ENCODE assay signal across 29 cellular contexts in the genomic region with DNA sequence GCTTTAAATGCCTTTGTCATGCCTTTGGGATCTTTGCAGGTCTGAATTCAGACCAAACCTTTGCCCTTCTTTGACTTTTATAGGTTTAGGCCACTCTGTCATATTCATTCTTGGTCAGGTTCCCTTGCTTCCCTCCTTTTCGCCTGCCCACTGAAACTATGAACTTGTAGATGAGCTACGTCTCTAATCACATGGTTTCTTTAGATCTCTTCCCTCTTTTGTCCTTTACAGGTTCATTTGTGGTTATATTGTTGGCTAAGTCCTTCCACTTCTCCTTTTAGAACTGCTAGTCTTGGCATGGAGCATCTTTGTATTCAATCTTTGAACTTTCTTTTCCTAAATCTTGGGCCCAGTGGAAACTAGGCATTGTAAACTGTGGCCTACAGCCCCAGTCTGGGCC.
A peak's percentile ranks its signal among the peaks of the same experiment; 100 is the strongest.
DNase-seq lines count a peak whose midpoint lies in the region; ATAC-seq, FAIRE-seq and TF ChIP-seq lines count a peak whose summit lies in the region.
"Had no signal": no experiment of that assay in that cellular context is flagged by ENCODE, and none has a peak within 500 bp of the region (broad histone marks: within the 10 kb centered on the region; RNA-seq: fewer than 3 reads in every experiment).

No MANE protein-coding gene starts in this region.

- BruUV-seq in GM12878 (replicated peaks; lab: Mats Ljungman, UMichigan), result no TSS peak

- peak; percentile 70 for FAIRE-seq in GM12878 (lab: Jason Lieb, UNC)
- FAIRE-seq: H1, HTR-8/SVneo had no signal

- H3K27me3 ChIP-seq in GM12878 (replicated peaks in 1 of 2; ENCODE audit: control insufficient read depth in 2 of 2, insufficient read depth in 2 of 2, low read length in 1 of 2) (no peaks in the 10 kb centered on the region), esophagus muscularis mucosa (no peaks in the 10 kb centered on the region), breast epithelium (no peaks in the 10 kb centered on the region)
- H3K27me3 ChIP-seq: heart right ventricle, ovary, vagina had no signal

- in situ Hi-C loops in GM12878 (cut with MboI), result no loop called here

- 50% methylated on average over 2 of the region's 2 CpGs for WGBS in GM12878 (ENCODE audit: insufficient coverage, insufficient replicate concordance, low lambda C conversion rate, missing lambda C conversion rate)
- 84% methylated on average over 2 of the region's 2 CpGs for WGBS in esophagus muscularis mucosa

- CTCF ChIA-PET in GM12878 (lab: Yijun Ruan, JAX), result no interaction called here

- no peak overlapping the region for H3K4me2 ChIP-seq in GM12878 (ENCODE audit: control insufficient read depth, insufficient read depth)

- no peaks in the 10 kb centered on the region for H3K79me2 ChIP-seq in GM12878 (ENCODE audit: control insufficient read depth, insufficient read depth, low read length)

- H3K9me3 ChIP-seq in GM12878 (replicated peaks; ENCODE audit: control insufficient read depth, insufficient read depth, low read length) (no peaks in the 10 kb centered on the region), esophagus muscularis mucosa (no peaks in the 10 kb centered on the region), breast epithelium (no peaks in the 10 kb centered on the region)
- H3K9me3 ChIP-seq: heart right ventricle, ovary, vagina had no signal

- no peak overlapping the region for H3K4me3 ChIP-seq in GM12878
- H3K4me3 ChIP-seq in esophagus muscularis mucosa, result no peak overlapping the region
- no peak overlapping the region for H3K4me3 ChIP-seq in breast epithelium
- H3K4me3 ChIP-seq: heart right ventricle, ovary, vagina had no signal

- H3K4me1 ChIP-seq in GM12878 (ENCODE audit: control insufficient read depth, insufficient read depth, low read length) (no peaks in the 10 kb centered on the region), esophagus muscularis mucosa (peaks cover 0 to 12% (median 7%) of the 10 kb centered on the region in 4 donors), breast epithelium (no peaks in the 10 kb centered on the region)

- no peak for TF ChIP-seq EP300 in GM12878 (IDR thresholded peaks at IDR 0.05; ENCODE audit: borderline replicate concordance in 1 of 2, control insufficient read depth in 1 of 2, low read depth in 2 of 2, low read length in 2 of 2)
- TF ChIP-seq EP300 in esophagus muscularis mucosa (IDR thresholded peaks at IDR 0.05), result no peak

- TF ChIP-seq POLR2A in GM12878 (IDR thresholded peaks at IDR 0.05; ENCODE audit: low read depth, low read length) (no peak), esophagus muscularis mucosa (IDR thresholded peaks at IDR 0.05; ENCODE audit: low read depth) (no peak), breast epithelium (IDR thresholded peaks at IDR 0.05) (no peak)

- H3K27ac ChIP-seq in GM12878 (ENCODE audit: control insufficient read depth, insufficient read depth) (no peak overlapping the region), esophagus muscularis mucosa (replicated peaks in 1 of 4) (no peak overlapping the region), breast epithelium (no peak overlapping the region)
- H3K27ac ChIP-seq: heart right ventricle, ovary, vagina had no signal

- POLR2A ChIA-PET in GM12878 (lab: Charles Lee), result no interaction called here

- TF ChIP-seq CTCF in GM12878 (IDR thresholded peaks at IDR 0.05 in 2 of 3, conservative IDR thresholded peaks at IDR 0.05 in 1 of 3; ENCODE audit: control insufficient read depth in 2 of 3, extremely low read depth in 1 of 3, insufficient read depth in 1 of 3, low read depth in 3 of 3, low read length in 3 of 3) (no peak), esophagus muscularis mucosa (IDR thresholded peaks at IDR 0.05) (no peak), breast epithelium (IDR thresholded peaks at IDR 0.05) (no peak)

- no peak overlapping the region for H2AFZ ChIP-seq in GM12878 (ENCODE audit: control insufficient read depth, low read depth, low read length)

- no peaks in the 10 kb centered on the region for H4K20me1 ChIP-seq in GM12878 (ENCODE audit: control insufficient read depth, insufficient read depth)

- no peak for TF ChIP-seq RAD21 in GM12878 (IDR thresholded peaks at IDR 0.05; ENCODE audit: insufficient read depth, low read depth, low read length)

- RAD21 ChIA-PET in GM12878 (lab: Charles Lee; ENCODE audit: unreplicated experiment), result no interaction called here

- DNase-seq in GF-D8 (lab: John Stamatoyannopoulos, UW), result peak; percentile 62
- DNase-seq in NOMO-1 (lab: John Stamatoyannopoulos, UW; ENCODE audit: unreplicated experiment in 2 of 2), result peak; percentile 85 to 97
- DNase-seq in GM12878 (ENCODE audit: low read depth, low spot score), result no peak
- DNase-seq in putamen (ENCODE audit: low spot score), result peak; percentile 6
- no peak for DNase-seq in RPMI8226
- DNase-seq in UCSD-AML1 (lab: John Stamatoyannopoulos, UW; ENCODE audit: unreplicated experiment), result no peak
- DNase-seq in esophagus muscularis mucosa (ENCODE audit: extremely low spot score), result no peak
- no peak for DNase-seq in breast epithelium (ENCODE audit: low spot score in 2 of 2)
- DNase-seq: activated naive CD4-positive, alpha-beta T cell treated with anti-CD3 and anti-CD28 coated beads for 36 hours; activated T-cell treated with anti-CD3 and anti-CD28 coated beads, Interleukin-2, amount 50 U/mL, for 4 hours; amniotic stem cell; CD4-positive, alpha-beta memory T cell; DMS 273 treated with DMSO at 0.1 percent for 48 hours; effector CD8-positive, alpha-beta T cell; heart right ventricle; KG1; natural killer cell; NCI-H1092; NCI-H187 treated with DMSO at 0.1 percent for 48 hours; NCI-H526 treated with DMSO at 0.1 percent for 48 hours; ovary; right cardiac atrium; Right ventricle myocardium superior; stimulated activated CD4-positive, alpha-beta T cell treated with anti-CD3 and anti-CD28 coated beads, Interleukin-4, amount 100 ng/mL, for 1 hour; stimulated activated naive CD4-positive, alpha-beta T cell treated with Interleukin-2 at 50 U/mL for 16 hours; T-helper 1 cell had no signal

- SMC1A ChIA-PET in GM12878 (lab: Charles Lee; ENCODE audit: uncharacterized antibody, unreplicated experiment), result no interaction called here

- intact Hi-C loops in GM12878 (cut with micrococcal nuclease; ENCODE audit: unreplicated experiment), result no loop called here
- intact Hi-C loops in esophagus muscularis mucosa (cut with DNase I), result no loop called here
- intact Hi-C loops in breast epithelium (cut with DNase I; ENCODE audit: low total_unique reads), result no loop called here

- no peak for ATAC-seq in GM12878
- ATAC-seq: activated T-cell treated with anti-CD3 and anti-CD28 coated beads, Interleukin-2, amount 50 U/mL, for 4 hours; heart right ventricle; natural killer cell; right cardiac atrium had no signal

- H3K9ac ChIP-seq in GM12878 (ENCODE audit: control insufficient read depth, insufficient read depth, low read length), result no peak overlapping the region

- H3K36me3 ChIP-seq in GM12878 (ENCODE audit: control insufficient read depth in 2 of 2, insufficient read depth in 2 of 2, low read length in 1 of 2) (no peaks in the 10 kb centered on the region), esophagus muscularis mucosa (no peaks in the 10 kb centered on the region), breast epithelium (no peaks in the 10 kb centered on the region)
- H3K36me3 ChIP-seq: heart right ventricle, ovary, vagina had no signal

TF ChIP-seq in GM12878, 131 proteins besides CTCF, POLR2A, EP300 and RAD21:
- TF ChIP-seq FOXK2 (IDR thresholded peaks at IDR 0.05) (no peak), SPI1 (IDR thresholded peaks at IDR 0.05; ENCODE audit: borderline replicate concordance, insufficient read depth, low read depth, low read length) (peak; percentile 62; the same call in 1 of the 2 replicates), JUND (IDR thresholded peaks at IDR 0.05; ENCODE audit: low read depth, low read length) (no peak), BCL11A (IDR thresholded peaks at IDR 0.05; ENCODE audit: low read depth, low read length) (no peak), TCF3 (IDR thresholded peaks at IDR 0.05; ENCODE audit: borderline replicate concordance, insufficient read depth, low read depth, low read length) (no peak), IKZF2 (IDR thresholded peaks at IDR 0.05) (peak in 1 of 2 experiments; percentile 33; a peak in 2 of 4 replicates)
- TF ChIP-seq, protein P1, sequence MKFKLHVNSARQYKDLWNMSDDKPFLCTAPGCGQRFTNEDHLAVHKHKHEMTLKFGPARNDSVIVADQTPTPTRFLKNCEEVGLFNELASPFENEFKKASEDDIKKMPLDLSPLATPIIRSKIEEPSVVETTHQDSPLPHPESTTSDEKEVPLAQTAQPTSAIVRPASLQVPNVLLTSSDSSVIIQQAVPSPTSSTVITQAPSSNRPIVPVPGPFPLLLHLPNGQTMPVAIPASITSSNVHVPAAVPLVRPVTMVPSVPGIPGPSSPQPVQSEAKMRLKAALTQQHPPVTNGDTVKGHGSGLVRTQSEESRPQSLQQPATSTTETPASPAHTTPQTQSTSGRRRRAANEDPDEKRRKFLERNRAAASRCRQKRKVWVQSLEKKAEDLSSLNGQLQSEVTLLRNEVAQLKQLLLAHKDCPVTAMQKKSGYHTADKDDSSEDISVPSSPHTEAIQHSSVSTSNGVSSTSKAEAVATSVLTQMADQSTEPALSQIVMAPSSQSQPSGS (IDR thresholded peaks at IDR 0.05; ENCODE audit: low read length), result no peak

Comparison
In these comparisons a context has a peak if more than half of its experiments do, and no peak if none do; other contexts are left out.
1. DNase-seq: peak in GF-D8 (single experiment), NOMO-1 (2 of 2) and putamen (single experiment); none in GM12878 (single experiment), RPMI8226 (single experiment), UCSD-AML1 (single experiment), esophagus muscularis mucosa (single experiment) and breast epithelium (0 of 2).